8 cellular contexts compared by ENCODE assay signal in genomic region chr19:12880551-12881171, GRCh38. TPM values are rescaled to one million over a fixed set of nuclear protein-coding genes. Genes with fewer than 3 reads are reported as not detected.
DNase-seq lines count a peak whose midpoint lies in the region; ATAC-seq and TF ChIP-seq lines count a peak whose summit lies in the region.

No MANE protein-coding gene starts in this region.

- peak overlapping the region; percentile 76 for H3K9ac ChIP-seq in iPS-18a (ENCODE audit: low read length)
- H3K9ac ChIP-seq in smooth muscle cell (ENCODE audit: low read depth), result peak overlapping the region; percentile 33

- H3K27me3 ChIP-seq in iPS-18a (ENCODE audit: control insufficient read depth, insufficient read depth, low read length) (peaks cover 22% of the 10 kb centered on the region), smooth muscle cell (ENCODE audit: low read depth) (peaks cover 12% of the 10 kb centered on the region)

- peaks cover 10 to 11% (median 11%) of the 10 kb centered on the region in 3 donors for H3K4me1 Mint-ChIP-seq in IgD-negative memory B cell

- 13% methylated on average over 25 of the region's 29 CpGs for WGBS in smooth muscle cell (ENCODE audit: low lambda C conversion rate)

- peak overlapping the region; percentile 98 to 100 (median 99) for H3K27ac Mint-ChIP-seq in IgD-negative memory B cell

- no peaks in the 10 kb centered on the region for H3F3A ChIP-seq in smooth muscle cell (ENCODE audit: low read depth)

- peaks cover 3% of the 10 kb centered on the region for H3K36me3 Mint-ChIP-seq in IgD-negative memory B cell

- H3K9me3 Mint-ChIP-seq in IgD-negative memory B cell, result peaks cover 0 to 9% (median 0%) of the 10 kb centered on the region in 3 donors

- H3K4me2 ChIP-seq in smooth muscle cell, result peak overlapping the region; percentile 94

- peak; percentile 27 for ATAC-seq in GM19035 (IDR thresholded peaks at IDR 0.05; ENCODE audit: unreplicated experiment)
- no peak for ATAC-seq in HG03095 (IDR thresholded peaks at IDR 0.05; ENCODE audit: unreplicated experiment)

- peak overlapping the region; percentile 89 to 96 (median 92) for H3K4me3 Mint-ChIP-seq in IgD-negative memory B cell

- DNase-seq in AG10803 (ENCODE audit: low read depth) (no peak), astrocyte of the hippocampus (ENCODE audit: low read depth, low spot score) (peak; percentile 43), smooth muscle cell (lab: John Stamatoyannopoulos, UW; ENCODE audit: unreplicated experiment) (peak; percentile 49), midbrain (lab: John Stamatoyannopoulos, UW) (no peak)

- H3K27me3 Mint-ChIP-seq in IgD-negative memory B cell, result no peaks in the 10 kb centered on the region

- TF ChIP-seq CTCF in AG10803 (conservative IDR thresholded peaks at IDR 0.05; ENCODE audit: low read length) (no peak), smooth muscle cell (IDR thresholded peaks at IDR 0.05; ENCODE audit: borderline replicate concordance, insufficient read depth, poor library complexity, severe bottlenecking) (no peak)

- no peaks in the 10 kb centered on the region for H3K4me1 ChIP-seq in iPS-18a (ENCODE audit: control insufficient read depth, low read depth, low read length)
- no peaks in the 10 kb centered on the region for H3K4me1 ChIP-seq in smooth muscle cell (ENCODE audit: low read depth)

- no peaks in the 10 kb centered on the region for H3K9me3 ChIP-seq in iPS-18a (ENCODE audit: control insufficient read depth, low read depth, low read length)
- no peaks in the 10 kb centered on the region for H3K9me3 ChIP-seq in smooth muscle cell (replicated peaks; ENCODE audit: low read depth)

- H3K4me3 ChIP-seq in AG10803 (ENCODE audit: low read length) (peak overlapping the region; percentile 85), iPS-18a (ENCODE audit: low read length) (peak overlapping the region; percentile 82), smooth muscle cell (peak overlapping the region; percentile 67)

- H3K36me3 ChIP-seq in iPS-18a (ENCODE audit: control insufficient read depth, low read depth, low read length) (no peaks in the 10 kb centered on the region), smooth muscle cell (ENCODE audit: low read depth) (no peaks in the 10 kb centered on the region)

- H2AFZ ChIP-seq in smooth muscle cell (ENCODE audit: low read depth), result peak overlapping the region; percentile 94

- H3K27ac ChIP-seq in iPS-18a (ENCODE audit: low read length) (no peak overlapping the region), smooth muscle cell (ENCODE audit: low read depth) (no peak overlapping the region)

- H3K79me2 ChIP-seq in smooth muscle cell (ENCODE audit: low read depth), result no peaks in the 10 kb centered on the region

- H4K20me1 ChIP-seq in smooth muscle cell (ENCODE audit: low read depth), result no peaks in the 10 kb centered on the region

RNA-seq across cellular contexts. Expression of gene DNASE2, which starts 0.6 kb away (rescaled TPM):
- polyA plus RNA-seq in IgD-negative memory B cell (49.6 TPM), smooth muscle cell (44.9 and 48.1 TPM in 2 replicates)
- total RNA-seq in smooth muscle cell, result 19.5 and 26.3 TPM in 2 replicates

RNA-seq across cellular contexts. Expression of gene KLF1, which starts 6.3 kb away (rescaled TPM):
- polyA plus RNA-seq in IgD-negative memory B cell (not detected), smooth muscle cell (0.09 TPM in 1 of 2 replicates, not detected in the other)
- total RNA-seq in smooth muscle cell, result not detected in 2 replicates

RNA-seq across cellular contexts. Expression of gene GCDH, which starts 10.3 kb away (rescaled TPM):
- polyA plus RNA-seq in IgD-negative memory B cell (13.5 TPM), smooth muscle cell (10.9 and 15.3 TPM in 2 replicates)
- 9.7 and 17.4 TPM in 2 replicates for total RNA-seq in smooth muscle cell

RNA-seq across cellular contexts. Expression of gene SYCE2, which starts 38.4 kb away (rescaled TPM):
- polyA plus RNA-seq in IgD-negative memory B cell (not detected), smooth muscle cell (0.91 and 2.9 TPM in 2 replicates)
- total RNA-seq in smooth muscle cell, result 0.90 and 1.4 TPM in 2 replicates

RNA-seq across cellular contexts. Expression of gene MAST1, which starts 42.3 kb away (rescaled TPM):
- polyA plus RNA-seq in IgD-negative memory B cell, result 1.2 TPM
- total RNA-seq in smooth muscle cell, result 0.99 and 3.2 TPM in 2 replicates
- polyA plus RNA-seq in smooth muscle cell, result 2.0 and 2.7 TPM in 2 replicates

Comparison
In these comparisons a context has a peak if more than half of its experiments do, and no peak if none do; other contexts are left out.
1. DNase-seq: peak in astrocyte of the hippocampus (single experiment) and smooth muscle cell (single experiment); none in AG10803 (single experiment) and midbrain (single experiment).
2. Peak in every context shown above with its lines, with median percentiles within 50 percentile points of each other: H3K4me3 ChIP-seq.